1 cellular context compared by ENCODE assay signal in the genomic region with DNA sequence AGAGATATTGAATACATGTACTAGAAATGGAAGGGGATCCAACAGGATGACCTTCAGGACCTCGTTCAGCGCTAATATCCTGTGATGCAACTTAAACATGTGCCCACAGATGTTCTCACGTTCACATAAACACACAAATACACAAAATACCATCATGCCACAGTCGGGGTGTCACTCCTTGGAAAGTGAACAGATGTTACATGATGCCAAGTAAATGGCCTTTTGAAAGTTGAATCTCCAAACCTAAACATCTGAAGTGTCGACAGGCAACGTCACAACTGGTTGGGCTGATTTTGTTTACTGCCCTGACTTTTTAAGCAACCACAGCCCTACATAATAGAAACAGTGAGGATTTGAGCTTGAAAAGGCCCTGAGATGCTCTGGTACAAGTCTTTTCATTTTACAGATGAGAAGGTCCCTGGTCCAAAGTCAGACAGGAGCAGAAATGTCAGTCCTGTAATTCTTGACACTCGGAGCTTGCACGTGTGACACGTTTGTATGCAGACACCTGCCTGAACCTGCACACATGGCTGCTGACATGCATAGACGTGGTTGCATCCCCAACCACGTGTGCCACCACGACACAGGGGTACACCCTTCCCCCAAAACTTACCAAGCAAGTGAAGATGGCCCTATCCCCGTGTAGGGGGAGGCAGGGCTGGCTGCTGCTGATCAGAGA.
TF ChIP-seq lines count a peak whose summit lies in the region.

No MANE protein-coding gene starts in this region.

TF ChIP-seq in IMR-90, 13 proteins besides CTCF, POLR2A, EP300 and RAD21:
- TF ChIP-seq BHLHE40 (IDR thresholded peaks at IDR 0.05; ENCODE audit: low read depth, low read length) = peak; percentile 48; the same call in 1 of the 2 replicates
- TF ChIP-seq MXI1 (IDR thresholded peaks at IDR 0.05; ENCODE audit: borderline replicate concordance, low read depth, low read length) = no peak
